In the genomic region with DNA sequence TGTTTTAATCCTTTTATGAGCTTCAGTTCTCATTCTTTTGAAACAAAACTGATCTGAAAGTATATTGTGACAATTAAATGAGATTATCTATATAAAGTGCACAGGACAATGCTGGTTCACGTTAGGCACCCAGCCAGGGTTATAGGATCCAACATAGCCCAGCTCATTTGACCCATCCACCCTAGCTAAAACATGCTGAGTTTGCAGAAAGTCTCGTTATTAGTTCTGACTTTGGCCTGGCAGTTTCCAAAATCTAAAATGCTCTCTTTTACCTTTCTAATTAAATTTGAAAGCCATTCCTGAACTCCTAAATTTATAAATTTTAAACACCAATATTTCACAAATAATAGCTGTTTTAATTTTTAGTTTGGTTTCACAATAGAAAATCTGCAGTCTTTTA, we compare ENCODE assay signal across 26 cellular contexts.
DNase-seq lines count a peak whose midpoint lies in the region; ATAC-seq, FAIRE-seq and TF ChIP-seq lines count a peak whose summit lies in the region.
"Had no signal": no experiment of that assay in that cellular context is flagged by ENCODE, and none has a peak within 500 bp of the region (broad histone marks: within the 10 kb centered on the region; RNA-seq: fewer than 3 reads in every experiment).

No MANE protein-coding gene starts in this region.

- H3K27ac Mint-ChIP-seq in activated CD4-positive, alpha-beta T cell treated with anti-CD3 and anti-CD28 coated beads, Interleukin-2, amount 10 ng/mL, durations not matched to agents 7 days and 5 days, result no peak overlapping the region
- H3K27ac Mint-ChIP-seq: CD14-positive monocyte; CD4-positive, alpha-beta memory T cell; CD4-positive, CD25-positive, alpha-beta regulatory T cell; CD8-positive, alpha-beta memory T cell had no signal

- no peak overlapping the region for H2AFZ ChIP-seq in HepG2 (ENCODE audit: low read length)
- H2AFZ ChIP-seq in K562 (ENCODE audit: low read depth, low read length), result no peak overlapping the region

- no peaks in the 10 kb centered on the region for H3K4me1 ChIP-seq in HepG2 (ENCODE audit: insufficient read depth, low read length)
- no peaks in the 10 kb centered on the region for H3K4me1 ChIP-seq in right lobe of liver
- H3K4me1 ChIP-seq in K562 (replicated peaks in 1 of 2; ENCODE audit: control insufficient read depth in 2 of 2, insufficient read depth in 2 of 2, low read length in 2 of 2), result no peaks in the 10 kb centered on the region
- H3K4me1 ChIP-seq: BE2C, BLaER1 had no signal

- H3K9ac ChIP-seq in HepG2 (ENCODE audit: insufficient read depth, low read depth, low read length) (no peak overlapping the region), K562 (ENCODE audit: insufficient read depth in 1 of 2, low read depth in 2 of 2, low read length in 2 of 2) (no peak overlapping the region)
- H3K9ac ChIP-seq: BLaER1 had no signal

- FAIRE-seq in HepG2 (lab: Jason Lieb, UNC) (no peak), K562 (lab: Jason Lieb, UNC) (no peak)
- FAIRE-seq: GM12878, GM12892, GM18507 had no signal

- CTCF ChIA-PET in HepG2 (lab: Yijun Ruan, JAX; ENCODE audit: low intra/inter-chr PET ratio, low total read pairs) (no interaction called here), K562 (lab: Yijun Ruan, JAX; ENCODE audit: low intra/inter-chr PET ratio) (no interaction called here), HEK293T (lab: Yijun Ruan, JAX) (no interaction called here)
- CTCF ChIA-PET in activated CD4-positive, alpha-beta T cell treated with anti-CD3 and anti-CD28 coated beads, Interleukin-2, amount 10 ng/mL, durations not matched to agents 7 days and 5 days (lab: Charles Lee), result interaction anchor here (2.1 kb wide), 1 partner anchor 8 kb away, joined by 5 read pairs; no protein-coding TSS in a partner anchor

- no peaks in the 10 kb centered on the region for H3K27me3 ChIP-seq in HepG2 (ENCODE audit: control insufficient read depth in 1 of 2, insufficient read depth in 2 of 2, low read length in 2 of 2)
- H3K27me3 ChIP-seq in right lobe of liver, result no peaks in the 10 kb centered on the region
- H3K27me3 ChIP-seq in K562 (ENCODE audit: control insufficient read depth in 2 of 2, insufficient read depth in 2 of 2, low read length in 2 of 2), result no peaks in the 10 kb centered on the region
- H3K27me3 ChIP-seq: BE2C, BLaER1 had no signal

- H3K36me3 ChIP-seq in HepG2 (replicated peaks in 1 of 2; ENCODE audit: control insufficient read depth in 1 of 2, insufficient read depth in 2 of 2, low read length in 2 of 2) (no peaks in the 10 kb centered on the region), right lobe of liver (no peaks in the 10 kb centered on the region), K562 (ENCODE audit: control insufficient read depth, insufficient read depth, low read length) (no peaks in the 10 kb centered on the region)
- H3K36me3 ChIP-seq: BE2C, BLaER1 had no signal

- POLR2A ChIA-PET in HepG2 (lab: Yijun Ruan, JAX) (no interaction called here), K562 (lab: Yijun Ruan, JAX) (no interaction called here), HEK293T (lab: Yijun Ruan, JAX) (no interaction called here)
- POLR2A ChIA-PET in activated CD4-positive, alpha-beta T cell treated with anti-CD3 and anti-CD28 coated beads, Interleukin-2, amount 10 ng/mL, durations not matched to agents 7 days and 5 days (lab: Charles Lee), result no interaction called here

- no peak for TF ChIP-seq CTCF in HepG2 (CRISPR knock-in tag; IDR thresholded peaks at IDR 0.05)
- TF ChIP-seq CTCF in right lobe of liver (IDR thresholded peaks at IDR 0.05), result no peak
- TF ChIP-seq CTCF in K562 (IDR thresholded peaks at IDR 0.05 in 2 of 3, conservative IDR thresholded peaks at IDR 0.05 in 1 of 3; ENCODE audit: insufficient read depth in 2 of 3, low read depth in 1 of 3, low read length in 3 of 3), result no peak

- ATAC-seq in HepG2 (no peak), right lobe of liver (no peak), K562 (no peak)
- ATAC-seq: GM12878 had no signal

- TF ChIP-seq POLR2A in HepG2 (IDR thresholded peaks at IDR 0.05; ENCODE audit: insufficient read depth in 1 of 2, low read depth in 2 of 2, low read length in 2 of 2) (no peak), right lobe of liver (IDR thresholded peaks at IDR 0.05) (no peak), K562 (conservative IDR thresholded peaks at IDR 0.05) (no peak)

- H3K79me2 ChIP-seq in HepG2 (ENCODE audit: insufficient read depth, low read length), result no peaks in the 10 kb centered on the region
- H3K79me2 ChIP-seq in K562 (ENCODE audit: control insufficient read depth, insufficient read depth, low read length), result no peaks in the 10 kb centered on the region

- TF ChIP-seq RAD21 in HepG2 (CRISPR knock-in tag; IDR thresholded peaks at IDR 0.05) (no peak), K562 (CRISPR knock-in tag; conservative IDR thresholded peaks at IDR 0.05 in 1 of 2, IDR thresholded peaks at IDR 0.05 in 1 of 2) (no peak)

- no peaks in the 10 kb centered on the region for H3K36me3 Mint-ChIP-seq in activated CD4-positive, alpha-beta T cell treated with anti-CD3 and anti-CD28 coated beads, Interleukin-2, amount 10 ng/mL, durations not matched to agents 7 days and 5 days (ENCODE audit: low read depth)
- H3K36me3 Mint-ChIP-seq: CD14-positive monocyte; CD4-positive, alpha-beta memory T cell; CD4-positive, CD25-positive, alpha-beta regulatory T cell; CD8-positive, alpha-beta memory T cell had no signal

- H3K27me3 Mint-ChIP-seq in activated CD4-positive, alpha-beta T cell treated with anti-CD3 and anti-CD28 coated beads, Interleukin-2, amount 10 ng/mL, durations not matched to agents 7 days and 5 days, result no peaks in the 10 kb centered on the region
- H3K27me3 Mint-ChIP-seq: CD4-positive, alpha-beta memory T cell; CD4-positive, CD25-positive, alpha-beta regulatory T cell; CD8-positive, alpha-beta memory T cell had no signal

- H3K9me1 ChIP-seq in K562 (ENCODE audit: control insufficient read depth, insufficient read depth, low read length), result no peaks in the 10 kb centered on the region

- 0% methylated on average over 2 of the region's 2 CpGs for WGBS in HepG2 (ENCODE audit: low lambda C conversion rate)
- WGBS in right lobe of liver (ENCODE audit: insufficient coverage, low coverage, low lambda C conversion rate, missing lambda C conversion rate), result 10% methylated on average over 2 of the region's 2 CpGs
- WGBS in K562 (ENCODE audit: insufficient coverage, low coverage, missing lambda C conversion rate), result 0% methylated on average over 2 of the region's 2 CpGs

- intact Hi-C loops in HepG2 (cut with micrococcal nuclease; ENCODE audit: unreplicated experiment), result no loop called here
- intact Hi-C loops in right lobe of liver (cut with DNase I), result no loop called here
- intact Hi-C loops in K562 (cut with micrococcal nuclease), result no loop called here

- H3K9me3 Mint-ChIP-seq in activated CD4-positive, alpha-beta T cell treated with anti-CD3 and anti-CD28 coated beads, Interleukin-2, amount 10 ng/mL, durations not matched to agents 7 days and 5 days, result peaks cover 16% of the 10 kb centered on the region

- H3K9me3 ChIP-seq in HepG2 (ENCODE audit: low read length) (peaks cover 44% of the 10 kb centered on the region), right lobe of liver (no peaks in the 10 kb centered on the region), K562 (replicated peaks; ENCODE audit: control insufficient read depth, insufficient read depth, low read depth, low read length) (no peaks in the 10 kb centered on the region)
- H3K9me3 ChIP-seq: BE2C, BLaER1 had no signal

- no TSS peak for BruUV-seq in HepG2 (replicated peaks; lab: Mats Ljungman, UMichigan)
- BruUV-seq in K562 (replicated peaks; lab: Mats Ljungman, UMichigan), result no TSS peak

- TF ChIP-seq EP300 in HepG2 (IDR thresholded peaks at IDR 0.05; ENCODE audit: low read depth in 2 of 2, low read length in 2 of 2) (no peak), HepG2 (CRISPR knock-in tag; IDR thresholded peaks at IDR 0.05; ENCODE audit: borderline replicate concordance) (no peak), K562 (IDR thresholded peaks at IDR 0.05; ENCODE audit: low read length) (no peak)

- H3K4me1 Mint-ChIP-seq in activated CD4-positive, alpha-beta T cell treated with anti-CD3 and anti-CD28 coated beads, Interleukin-2, amount 10 ng/mL, durations not matched to agents 7 days and 5 days, result no peaks in the 10 kb centered on the region
- H3K4me1 Mint-ChIP-seq: CD14-positive monocyte; CD4-positive, alpha-beta memory T cell; CD4-positive, CD25-positive, alpha-beta regulatory T cell; CD8-positive, alpha-beta memory T cell had no signal

- no peak overlapping the region for H3K4me3 Mint-ChIP-seq in activated CD4-positive, alpha-beta T cell treated with anti-CD3 and anti-CD28 coated beads, Interleukin-2, amount 10 ng/mL, durations not matched to agents 7 days and 5 days
- H3K4me3 Mint-ChIP-seq: CD14-positive monocyte; CD4-positive, alpha-beta memory T cell; CD4-positive, CD25-positive, alpha-beta regulatory T cell; CD8-positive, alpha-beta memory T cell had no signal

- H4K20me1 ChIP-seq in HepG2 (ENCODE audit: insufficient read depth, low read length) (no peaks in the 10 kb centered on the region), K562 (replicated peaks; ENCODE audit: control insufficient read depth, insufficient read depth, low read length) (no peaks in the 10 kb centered on the region)
- H4K20me1 ChIP-seq: BLaER1 had no signal

- peak; percentile 5 for DNase-seq in DMS 273 (lab: John Stamatoyannopoulos, UW; ENCODE audit: unreplicated experiment)
- DNase-seq in DMS 273 treated with DMSO at 0.1 percent for 48 hours (lab: John Stamatoyannopoulos, UW), result no peak
- no peak for DNase-seq in HepG2 (ENCODE audit: low spot score)
- DNase-seq in right lobe of liver, result no peak
- no peak for DNase-seq in K562 (ENCODE audit: extremely low read depth in 1 of 4, low spot score in 3 of 4)
- DNase-seq in activated CD4-positive, alpha-beta T cell treated with anti-CD3 and anti-CD28 coated beads, Interleukin-2, amount 10 ng/mL, durations not matched to agents 7 days and 5 days, result no peak
- no peak for DNase-seq in HEK293T (ENCODE audit: extremely low spot score)
- DNase-seq: ACHN; BE2C; C1 segment of cervical spinal cord; CD4-positive, alpha-beta memory T cell; CD4-positive, CD25-positive, alpha-beta regulatory T cell; CD8-positive, alpha-beta memory T cell; COR-L47; DMS153; DMS53; DMS79; DND-41; EL; GDM1 had no signal

- no peak overlapping the region for H3K4me3 ChIP-seq in HepG2 (replicated peaks in 1 of 3; ENCODE audit: insufficient read depth in 1 of 3, low read depth in 2 of 3, low read length in 3 of 3)
- H3K4me3 ChIP-seq in right lobe of liver, result no peak overlapping the region
- no peak overlapping the region for H3K4me3 ChIP-seq in K562
- H3K4me3 ChIP-seq: BLaER1, GM12878 had no signal

- H3K4me2 ChIP-seq in HepG2 (ENCODE audit: low read depth, low read length) (no peak overlapping the region), K562 (ENCODE audit: insufficient read depth, low read length) (no peak overlapping the region)
- H3K4me2 ChIP-seq: BLaER1 had no signal

- H3K27ac ChIP-seq in HepG2 (ENCODE audit: extremely low read length, insufficient read depth, low read length) (no peak overlapping the region), right lobe of liver (no peak overlapping the region), K562 (ENCODE audit: extremely low read depth, low read depth, low read length) (no peak overlapping the region)
- H3K27ac ChIP-seq: 22Rv1, BLaER1 had no signal

- in situ Hi-C loops in HepG2 (cut with HindIII; ENCODE audit: extremely low pct_ligation_motif_present, low pct_unique_long_range_greater_than_20kb) (no loop called here), K562 (cut with MboI) (no loop called here)

TF ChIP-seq in HEK293T, 16 proteins besides CTCF, POLR2A, EP300 and RAD21 (continues in another document):
- TF ChIP-seq ZNF384 (IDR thresholded peaks at IDR 0.05) (no peak), ELF4 (IDR thresholded peaks at IDR 0.05) (no peak)
